In genomic region chr12:112759786-112760185, GRCh38 we compare ENCODE assay signal across 29 cellular contexts. TPM values are rescaled to one million over a fixed set of nuclear protein-coding genes. Genes with fewer than 3 reads are reported as not detected.
A peak's percentile ranks its signal among the peaks of the same experiment; 100 is the strongest.
DNase-seq lines count a peak whose midpoint lies in the region; ATAC-seq and TF ChIP-seq lines count a peak whose summit lies in the region.
"Had no signal": no experiment of that assay in that cellular context is flagged by ENCODE, and none has a peak within 500 bp of the region (broad histone marks: within the 10 kb centered on the region; RNA-seq: fewer than 3 reads in every experiment).

No MANE protein-coding gene starts in this region.

- H3K4ac ChIP-seq in trophoblast cell (ENCODE audit: low read depth, low read length), result no peak overlapping the region

- H3K4me1 Mint-ChIP-seq in MCF 10A (ENCODE audit: insufficient read depth, unreplicated experiment), result no peaks in the 10 kb centered on the region
- peaks cover 8% of the 10 kb centered on the region for H3K4me1 Mint-ChIP-seq in central memory CD8-positive, alpha-beta T cell
- no peaks in the 10 kb centered on the region for H3K4me1 Mint-ChIP-seq in stimulated activated naive B cell treated with anti-CD40 and anti-IgM and Interleukin-4, amounts not matched to agents 10 μg/mL and 1 μg/mL and 100 μg/mL, for 72 hours

- peaks cover 16 to 19% of the 10 kb centered on the region in 2 experiments for H3K4me1 ChIP-seq in trophoblast cell (ENCODE audit: control insufficient read depth in 1 of 2, insufficient read depth in 2 of 2, low read length in 2 of 2)

- H2AFZ ChIP-seq in trophoblast cell (ENCODE audit: insufficient read depth, low read length, poor library complexity), result no peak overlapping the region
- H2AFZ ChIP-seq: PC-9 had no signal

- no CpG with 5 or more reads among the region's 9 CpGs for WGBS in trophoblast cell (ENCODE audit: extremely low coverage, insufficient coverage, insufficient read length)

- H2AK5ac ChIP-seq in trophoblast cell (ENCODE audit: low read length), result no peak overlapping the region

- no peaks in the 10 kb centered on the region for H3K36me3 Mint-ChIP-seq in MCF 10A (ENCODE audit: insufficient read depth, unreplicated experiment)
- peaks cover 2% of the 10 kb centered on the region for H3K36me3 Mint-ChIP-seq in central memory CD8-positive, alpha-beta T cell (ENCODE audit: insufficient read depth)
- no peaks in the 10 kb centered on the region for H3K36me3 Mint-ChIP-seq in stimulated activated naive B cell treated with anti-CD40 and anti-IgM and Interleukin-4, amounts not matched to agents 10 μg/mL and 1 μg/mL and 100 μg/mL, for 72 hours

- POLR2A ChIA-PET in MCF 10A (lab: Yijun Ruan, JAX), result no interaction called here
- POLR2A ChIA-PET in RWPE1 (lab: Yijun Ruan, JAX; ENCODE audit: low non-redundant PET), result no interaction called here

- peak overlapping the region; percentile 72 for H2BK12ac ChIP-seq in trophoblast cell (ENCODE audit: low read length)

- no peak overlapping the region for H3K27ac ChIP-seq in RWPE1
- H3K27ac ChIP-seq in trophoblast cell (ENCODE audit: low read depth, low read length), result peak overlapping the region; percentile 35
- H3K27ac ChIP-seq: PC-9, SK-N-MC had no signal

- DNase-seq in T47D (ENCODE audit: low read depth in 1 of 2, low spot score in 1 of 2) (peak; percentile 23 to 79), MCF 10A (ENCODE audit: unreplicated experiment) (no peak), RWPE1 (ENCODE audit: low spot score) (peak; percentile 27), trophoblast cell (peak in 1 of 2 donors; percentile 24), kidney glomerular epithelial cell (lab: John Stamatoyannopoulos, UW) (no peak)
- DNase-seq in central memory CD8-positive, alpha-beta T cell (ENCODE audit: low spot score in 2 of 2), result no peak
- no peak for DNase-seq in stimulated activated naive B cell treated with anti-CD40 and anti-IgM and Interleukin-4, amounts not matched to agents 10 μg/mL and 1 μg/mL and 100 μg/mL, for 72 hours
- DNase-seq: CD4-positive, alpha-beta T cell; DMS79; EL; GDM1; GOT3; HCEC 1CT; Karpas-422; MV-4-11; NCI-H1105; NCI-H1436 treated with DMSO at 0.1 percent for 48 hours; NCI-H1930; NCI-H2107; NCI-H524; NCI-H774; SIG-M5 had no signal

- no peak overlapping the region for H3K9ac ChIP-seq in trophoblast cell (ENCODE audit: low read length)

- H3K27me3 Mint-ChIP-seq in MCF 10A (ENCODE audit: insufficient read depth, unreplicated experiment), result peaks cover 20% of the 10 kb centered on the region
- peaks cover 30% of the 10 kb centered on the region for H3K27me3 Mint-ChIP-seq in central memory CD8-positive, alpha-beta T cell
- H3K27me3 Mint-ChIP-seq in stimulated activated naive B cell treated with anti-CD40 and anti-IgM and Interleukin-4, amounts not matched to agents 10 μg/mL and 1 μg/mL and 100 μg/mL, for 72 hours, result peaks cover 13 to 26% of the 10 kb centered on the region in 2 donors

- no peak for TF ChIP-seq CTCF in MCF 10A (IDR thresholded peaks at IDR 0.05; ENCODE audit: unreplicated experiment)
- TF ChIP-seq CTCF in RWPE1 (conservative IDR thresholded peaks at IDR 0.05; ENCODE audit: low read depth), result no peak

- no peak overlapping the region for H2BK120ac ChIP-seq in trophoblast cell (ENCODE audit: insufficient read depth, low read length, poor library complexity)

- no peak overlapping the region for H3K4me2 ChIP-seq in trophoblast cell (ENCODE audit: low read length)
- H3K4me2 ChIP-seq: PC-9 had no signal

- peak overlapping the region; percentile 1 for H4K8ac ChIP-seq in trophoblast cell (ENCODE audit: low read depth, low read length)

- H3K4me3 Mint-ChIP-seq in MCF 10A (ENCODE audit: unreplicated experiment), result no peak overlapping the region
- no peak overlapping the region for H3K4me3 Mint-ChIP-seq in central memory CD8-positive, alpha-beta T cell
- no peak overlapping the region for H3K4me3 Mint-ChIP-seq in stimulated activated naive B cell treated with anti-CD40 and anti-IgM and Interleukin-4, amounts not matched to agents 10 μg/mL and 1 μg/mL and 100 μg/mL, for 72 hours
- H3K4me3 Mint-ChIP-seq: CD4-positive, alpha-beta T cell had no signal

- peaks cover 5% of the 10 kb centered on the region for H3K79me1 ChIP-seq in trophoblast cell (ENCODE audit: low read length)

- no peak overlapping the region for H4K12ac ChIP-seq in trophoblast cell (ENCODE audit: low read depth, low read length)

- H3K9me3 Mint-ChIP-seq in MCF 10A (ENCODE audit: unreplicated experiment), result peaks cover 10% of the 10 kb centered on the region
- H3K9me3 Mint-ChIP-seq in central memory CD8-positive, alpha-beta T cell, result peaks cover 6% of the 10 kb centered on the region
- H3K9me3 Mint-ChIP-seq in stimulated activated naive B cell treated with anti-CD40 and anti-IgM and Interleukin-4, amounts not matched to agents 10 μg/mL and 1 μg/mL and 100 μg/mL, for 72 hours, result peaks cover 6 to 7% of the 10 kb centered on the region in 2 donors

- no peak overlapping the region for H3K27ac Mint-ChIP-seq in MCF 10A (ENCODE audit: low read depth, unreplicated experiment)
- H3K27ac Mint-ChIP-seq in central memory CD8-positive, alpha-beta T cell (ENCODE audit: low read depth), result peak overlapping the region; percentile 9
- H3K27ac Mint-ChIP-seq in stimulated activated naive B cell treated with anti-CD40 and anti-IgM and Interleukin-4, amounts not matched to agents 10 μg/mL and 1 μg/mL and 100 μg/mL, for 72 hours, result no peak overlapping the region
- H3K27ac Mint-ChIP-seq: CD4-positive, alpha-beta T cell had no signal

- peak overlapping the region; percentile 0 for H3K18ac ChIP-seq in trophoblast cell (ENCODE audit: low read length)

- no peak overlapping the region for H3K23ac ChIP-seq in trophoblast cell (ENCODE audit: low read length)

- H3K79me2 ChIP-seq in trophoblast cell (ENCODE audit: control insufficient read depth, insufficient read depth, low read length, poor library complexity), result no peaks in the 10 kb centered on the region

- no TSS peak for BruUV-seq in MCF 10A (replicated peaks; lab: Mats Ljungman, UMichigan)

- H2BK5ac ChIP-seq in trophoblast cell (ENCODE audit: low read depth, low read length, poor library complexity), result no peak overlapping the region

- no peaks in the 10 kb centered on the region for H3K9me3 ChIP-seq in trophoblast cell (ENCODE audit: insufficient read depth, low read depth, low read length)

- no peaks in the 10 kb centered on the region for H3K36me3 ChIP-seq in trophoblast cell (ENCODE audit: control insufficient read depth in 1 of 2, insufficient read depth in 2 of 2, low read length in 2 of 2)

- no peak for ATAC-seq in central memory CD8-positive, alpha-beta T cell (replicated peaks; ENCODE audit: extremely low read depth, poor library complexity, severe bottlenecking)
- no peak for ATAC-seq in stimulated activated naive B cell treated with anti-CD40 and anti-IgM and Interleukin-4, amounts not matched to agents 10 μg/mL and 1 μg/mL and 100 μg/mL, for 72 hours (replicated peaks)
- ATAC-seq in HG03135 (IDR thresholded peaks at IDR 0.05; ENCODE audit: unreplicated experiment), result no peak
- ATAC-seq: GM12878 had no signal

- CTCF ChIA-PET in MCF 10A (lab: Yijun Ruan, JAX) (no interaction called here), RWPE1 (lab: Yijun Ruan, JAX) (interaction anchor here (0.6 kb wide), 2 partner anchors 138 to 876 kb away, joined by 4 read pairs; no protein-coding TSS in a partner anchor)

- intact Hi-C loops in MCF 10A (cut with micrococcal nuclease), result no loop called here

- H3K4me3 ChIP-seq in trophoblast cell (ENCODE audit: low read depth, low read length), result no peak overlapping the region
- H3K4me3 ChIP-seq: GM12878, PC-9, SK-N-MC had no signal

- H3K14ac ChIP-seq in trophoblast cell (ENCODE audit: low read length), result no peak overlapping the region

- in situ Hi-C loops in T47D (cut with HindIII; ENCODE audit: low pct_unique_long_range_greater_than_20kb, low sequenced_read_pairs), result no loop called here

- peak overlapping the region; percentile 4 for H4K91ac ChIP-seq in trophoblast cell (ENCODE audit: low read depth, low read length)

- H3K27me3 ChIP-seq in trophoblast cell (ENCODE audit: insufficient read depth, low read length), result no peaks in the 10 kb centered on the region

RNA-seq across cellular contexts. Expression of gene RPH3A, which starts 31.8 kb away (rescaled TPM):
- total RNA-seq in MCF 10A (2022), result not detected in 2 replicates
- polyA plus RNA-seq in trophoblast cell (2013), result 0.05 and 0.07 TPM in 2 replicates
- total RNA-seq: A172; CD4-positive, alpha-beta T cell; GM12878; PC-9; RPMI7951 had no signal
- polyA plus RNA-seq: BJ, GM12878 had no signal

Comparison
In these comparisons a context has a peak if more than half of its experiments do, and no peak if none do; other contexts are left out.
1. DNase-seq: peak in T47D (2 of 2) and RWPE1 (single experiment); none in MCF 10A (single experiment), central memory CD8-positive, alpha-beta T cell (0 of 2), stimulated activated naive B cell treated with anti-CD40 and anti-IgM and Interleukin-4, amounts not matched to agents 10 μg/mL and 1 μg/mL and 100 μg/mL, for 72 hours (single experiment) and kidney glomerular epithelial cell (single experiment).